ENCODE assay signal across 1 cellular context in the genomic region with DNA sequence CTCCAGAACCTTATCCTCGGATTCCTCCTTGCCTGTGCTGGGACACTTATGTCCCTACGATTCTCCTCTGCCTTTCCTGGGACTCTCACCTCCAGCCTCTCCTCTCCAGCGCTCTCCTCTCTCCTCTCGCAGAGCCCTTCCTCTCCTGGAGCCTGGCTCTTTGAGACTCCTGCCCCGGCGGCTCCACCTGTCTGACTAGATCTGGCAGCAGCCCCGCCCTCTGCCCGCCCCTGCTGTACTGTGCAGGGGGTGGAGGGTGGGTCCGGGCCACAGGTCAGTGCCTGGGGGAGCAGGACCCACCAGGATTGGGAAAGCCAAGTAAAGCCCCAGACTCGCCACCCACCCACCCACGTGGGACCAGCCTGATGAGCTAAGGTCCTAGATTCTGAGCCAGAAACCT.
TF ChIP-seq lines count a peak whose summit lies in the region.

No MANE protein-coding gene starts in this region.

TF ChIP-seq in A549, 52 proteins besides CTCF, POLR2A, EP300 and RAD21 (continued from another document):
- TF ChIP-seq, protein P1, sequence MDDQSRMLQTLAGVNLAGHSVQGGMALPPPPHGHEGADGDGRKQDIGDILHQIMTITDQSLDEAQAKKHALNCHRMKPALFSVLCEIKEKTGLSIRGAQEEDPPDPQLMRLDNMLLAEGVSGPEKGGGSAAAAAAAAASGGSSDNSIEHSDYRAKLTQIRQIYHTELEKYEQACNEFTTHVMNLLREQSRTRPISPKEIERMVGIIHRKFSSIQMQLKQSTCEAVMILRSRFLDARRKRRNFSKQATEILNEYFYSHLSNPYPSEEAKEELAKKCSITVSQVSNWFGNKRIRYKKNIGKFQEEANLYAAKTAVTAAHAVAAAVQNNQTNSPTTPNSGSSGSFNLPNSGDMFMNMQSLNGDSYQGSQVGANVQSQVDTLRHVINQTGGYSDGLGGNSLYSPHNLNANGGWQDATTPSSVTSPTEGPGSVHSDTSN (IDR thresholded peaks at IDR 0.05), result no peak
- TF ChIP-seq RARB (CRISPR knock-in tag; IDR thresholded peaks at IDR 0.05) (no peak), MAFK (IDR thresholded peaks at IDR 0.05; ENCODE audit: partially characterized antibody) (no peak)
